ENCODE assay signal across 17 cellular contexts in the genomic region with DNA sequence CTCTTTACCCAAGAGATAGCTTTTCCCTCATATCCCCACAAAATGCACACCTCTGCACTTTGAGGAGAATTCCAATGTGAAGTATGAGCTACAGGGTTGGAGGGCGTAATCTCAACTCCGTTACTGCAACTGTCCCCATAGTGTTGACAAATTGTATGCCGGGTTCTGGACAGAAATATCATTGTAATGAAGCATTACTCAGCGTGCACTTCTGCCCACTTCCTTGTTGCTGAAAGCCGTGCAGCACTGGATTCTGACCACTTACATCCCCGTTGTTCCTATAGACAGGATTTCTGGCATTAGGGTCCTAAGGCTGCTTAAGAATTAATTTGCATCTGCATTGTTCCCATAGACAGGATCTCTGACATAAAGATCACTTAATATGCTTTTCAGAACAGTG.
"Had no signal": no experiment of that assay in that cellular context is flagged by ENCODE, and none has a peak within 500 bp of the region (broad histone marks: within the 10 kb centered on the region; RNA-seq: fewer than 3 reads in every experiment).

No MANE protein-coding gene starts in this region.

- H3K4me3 ChIP-seq: body of pancreas, lung, right atrium auricular region, smooth muscle cell, tibial nerve had no signal

- H3K27ac ChIP-seq: body of pancreas, right atrium auricular region, tibial nerve had no signal

- H3K4me2 ChIP-seq: smooth muscle cell had no signal

- H3K9me3 ChIP-seq: body of pancreas, right atrium auricular region, tibial nerve had no signal

- FAIRE-seq: TTC549 had no signal

- H3K27me3 ChIP-seq: body of pancreas, right atrium auricular region, tibial nerve had no signal

- H3K36me3 ChIP-seq: right atrium auricular region, tibial nerve had no signal

- DNase-seq: activated CD4-positive, alpha-beta T cell treated with anti-CD3 and anti-CD28 coated beads, Interleukin-2, amount 10 ng/mL, durations not matched to agents 7 days and 5 days; activated CD4-positive, CD25-positive, alpha-beta regulatory T cell; activated effector memory CD4-positive, alpha-beta T cell treated with Interleukin-2 at 50 U/mL for 16 hours; activated T-cell treated with anti-CD3 and anti-CD28 coated beads, Interleukin-2, amount 50 U/mL, for 24 hours; amniotic stem cell; body of pancreas; dermis blood vessel endothelial cell; midbrain; naive B cell; T-helper 17 cell had no signal

- ATAC-seq: activated naive CD4-positive, alpha-beta T cell treated with anti-CD3 and anti-CD28 coated beads, Interleukin-2, amount 50 U/mL, for 72 hours; body of pancreas; stimulated activated effector memory CD8-positive, alpha-beta T cell treated with anti-CD3 and anti-CD28 coated beads, Interleukin-12 subunit alpha, Interleukin-12 subunit beta, amount 100 ng/mL, for 72 hours; T-helper 17 cell had no signal
